ENCODE assay signal across 8 cellular contexts in the genomic region with DNA sequence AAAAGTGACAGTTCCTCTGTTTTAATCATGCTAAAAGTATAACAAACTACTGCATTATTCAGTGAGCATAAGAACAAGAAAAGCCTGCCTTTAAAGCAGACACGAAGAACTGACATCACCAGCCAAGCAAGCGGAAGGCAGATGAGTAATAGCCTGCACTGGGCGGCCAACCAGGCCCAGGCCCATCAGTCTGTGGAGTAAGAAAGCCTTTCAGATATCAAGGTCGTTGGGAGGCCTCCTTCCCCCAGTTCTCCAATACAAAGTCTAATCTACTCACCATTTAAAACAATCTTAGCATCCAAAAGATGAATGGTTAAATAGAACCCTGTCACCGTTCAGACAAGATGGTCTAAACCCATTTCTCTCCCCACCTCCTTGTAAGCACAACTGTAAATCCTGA.
DNase-seq lines count a peak whose midpoint lies in the region; ATAC-seq, FAIRE-seq and TF ChIP-seq lines count a peak whose summit lies in the region.

No MANE protein-coding gene starts in this region.

- no peaks in the 10 kb centered on the region for H3K27me3 Mint-ChIP-seq in naive B cell

- H3K4me3 Mint-ChIP-seq in naive B cell = peak overlapping the region in 7 of 8 donors; percentile 25 to 83 (median 68)

- no peak for TF ChIP-seq POLR2A in GM12892 (IDR thresholded peaks at IDR 0.05; ENCODE audit: low read depth, low read length)

- H3K36me3 Mint-ChIP-seq in naive B cell = no peaks in the 10 kb centered on the region

- H3K4me1 Mint-ChIP-seq in naive B cell = peaks cover 57 to 77% (median 66%) of the 10 kb centered on the region in 3 donors

- peak overlapping the region; percentile 67 to 98 (median 83) for H3K27ac Mint-ChIP-seq in naive B cell

- DNase-seq in GM12892 (ENCODE audit: insufficient read length) (peak; percentile 15), NCI-H446 treated with DMSO at 0.1 percent for 48 hours (lab: John Stamatoyannopoulos, UW) (peak; percentile 60), naive B cell (peak; percentile 8), NCI-H345 (lab: John Stamatoyannopoulos, UW) (no peak), NCI-H2196 (lab: John Stamatoyannopoulos, UW; ENCODE audit: unreplicated experiment) (no peak)
- no peak for DNase-seq in activated T-cell treated with anti-CD3 and anti-CD28 coated beads, Interleukin-2, amount 50 U/mL, for 1 hour

- ATAC-seq in esophagus mucosa (peak; percentile 92), naive B cell (ENCODE audit: low read depth in 2 of 2) (peak; percentile 43 to 48), HG03135 (IDR thresholded peaks at IDR 0.05; ENCODE audit: unreplicated experiment) (no peak)

- H3K9me3 Mint-ChIP-seq in naive B cell = no peaks in the 10 kb centered on the region

- peak; percentile 21 for FAIRE-seq in GM12892 (lab: Jason Lieb, UNC)

Comparison
In these comparisons a context has a peak if more than half of its experiments do, and no peak if none do; other contexts are left out.
1. DNase-seq: peak in GM12892 (single experiment), NCI-H446 treated with DMSO at 0.1 percent for 48 hours (single experiment) and naive B cell (single experiment); none in NCI-H345 (single experiment), NCI-H2196 (single experiment) and activated T-cell treated with anti-CD3 and anti-CD28 coated beads, Interleukin-2, amount 50 U/mL, for 1 hour (single experiment).